In the genomic region with DNA sequence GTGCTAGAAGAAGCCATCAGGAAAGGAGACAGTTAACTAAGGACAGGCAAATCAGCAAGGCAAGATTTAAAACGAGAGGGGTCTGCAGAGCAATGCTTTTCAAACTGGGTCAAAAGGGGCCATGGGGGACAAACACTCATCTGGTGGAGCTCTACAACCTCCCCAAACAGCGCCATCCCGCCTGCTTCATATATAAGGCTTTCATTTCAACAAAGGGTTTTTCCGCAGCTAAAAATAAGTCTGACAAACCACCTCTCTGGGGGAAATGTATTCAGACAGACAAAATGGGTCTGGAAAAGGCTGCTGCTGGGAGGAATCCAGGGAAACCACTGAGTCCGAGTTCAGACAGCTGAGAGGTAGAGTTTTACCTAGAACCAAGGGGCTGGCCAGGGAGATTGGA, we compare ENCODE assay signal across 27 cellular contexts. TPM values are rescaled to one million over a fixed set of nuclear protein-coding genes. Genes with fewer than 3 reads are reported as not detected.
A peak's percentile ranks its signal among the peaks of the same experiment; 100 is the strongest.
DNase-seq lines count a peak whose midpoint lies in the region; ATAC-seq, FAIRE-seq and TF ChIP-seq lines count a peak whose summit lies in the region.
"Had no signal": no experiment of that assay in that cellular context is flagged by ENCODE, and none has a peak within 500 bp of the region (broad histone marks: within the 10 kb centered on the region; RNA-seq: fewer than 3 reads in every experiment).

No MANE protein-coding gene starts in this region.

- no peak overlapping the region for H3K4me3 ChIP-seq in ascending aorta
- H3K4me3 ChIP-seq: esophagus muscularis mucosa, gastrocnemius medialis, hepatocyte, prostate gland had no signal

- no peak for FAIRE-seq in frontal cortex (lab: Jason Lieb, UNC)

- no peaks in the 10 kb centered on the region for H3K36me3 ChIP-seq in ascending aorta
- H3K36me3 ChIP-seq: esophagus muscularis mucosa, gastrocnemius medialis, neutrophil, prostate gland had no signal

- H3K9me3 ChIP-seq in ascending aorta: no peaks in the 10 kb centered on the region
- H3K9me3 ChIP-seq: esophagus muscularis mucosa, gastrocnemius medialis, neutrophil, prostate gland had no signal

- intact Hi-C loops in ascending aorta (cut with DNase I): no loop called here

- ATAC-seq in GM18498 (IDR thresholded peaks at IDR 0.05; ENCODE audit: unreplicated experiment): no peak
- ATAC-seq: gastrocnemius medialis, left cardiac atrium, sciatic nerve had no signal

- no peak for TF ChIP-seq CTCF in ascending aorta (IDR thresholded peaks at IDR 0.05)

- peaks cover 5 to 36% of the 10 kb centered on the region in 2 donors for H3K4me1 ChIP-seq in ascending aorta
- H3K4me1 ChIP-seq: gastrocnemius medialis, prostate gland had no signal

- H3K27me3 ChIP-seq in ascending aorta: no peaks in the 10 kb centered on the region
- H3K27me3 ChIP-seq: esophagus muscularis mucosa, gastrocnemius medialis, hepatocyte had no signal

- peak overlapping the region; percentile 4 to 52 for H3K27ac ChIP-seq in ascending aorta
- H3K27ac ChIP-seq: esophagus muscularis mucosa, gastrocnemius medialis, hepatocyte, neutrophil, prostate gland had no signal

- peak; percentile 38 for DNase-seq in activated CD8-positive, alpha-beta memory T cell treated with anti-CD3 and anti-CD28 coated beads for 24 hours
- DNase-seq in activated CD8-positive, alpha-beta memory T cell treated with anti-CD3 and anti-CD28 coated beads, Interleukin-2, amount 50 U/mL, for 4 hours: no peak
- peak in 1 of 2 donors; percentile 31 for DNase-seq in ascending aorta (ENCODE audit: low spot score in 2 of 2)
- peak; percentile 55 for DNase-seq in fibroblast of peridontal ligament (ENCODE audit: extremely low read depth)
- peak; percentile 42 for DNase-seq in superior temporal gyrus (ENCODE audit: extremely low spot score)
- DNase-seq in frontal cortex (ENCODE audit: low spot score in 2 of 2): no peak
- DNase-seq in SHP77 (lab: John Stamatoyannopoulos, UW): no peak
- DNase-seq: 8988T; activated CD4-positive, alpha-beta memory T cell treated with anti-CD3 and anti-CD28 coated beads, Interleukin-2, amount 10 ng/mL, durations not matched to agents 7 days and 5 days; activated CD4-positive, CD25-positive, alpha-beta regulatory T cell treated with anti-CD3 and anti-CD28 coated beads, Interleukin-2, amount 50 U/mL, for 72 hours; activated gamma-delta T cell treated with Interleukin-2 at 50 U/mL for 16 hours; activated T-cell treated with anti-CD3 and anti-CD28 coated beads, Interleukin-2, amount 50 U/mL, for 1 hour; CD4-positive, CD25-positive, alpha-beta regulatory T cell; gastrocnemius medialis; GOT3; left cardiac atrium; NCI-H345; stimulated activated naive CD4-positive, alpha-beta T cell had no signal

RNA-seq across cellular contexts. Expression of a gene that starts 8.3 kb away (rescaled TPM):
- total RNA-seq in ascending aorta (113 TPM), frontal cortex (28.1 TPM)

RNA-seq across cellular contexts. Expression of a gene that starts 27.7 kb away (rescaled TPM):
- total RNA-seq in ascending aorta (not detected), frontal cortex (4.5 TPM)
- total RNA-seq: activated CD4-positive, alpha-beta memory T cell treated with anti-CD3 and anti-CD28 coated beads, Interleukin-2, amount 10 ng/mL, durations not matched to agents 7 days and 5 days; CD4-positive, CD25-positive, alpha-beta regulatory T cell; RPMI7951; SK-MEL-5 had no signal

RNA-seq across cellular contexts. Expression of a gene that starts 38.1 kb away (rescaled TPM):
- total RNA-seq in ascending aorta: not detected
- 1.6 TPM for total RNA-seq in frontal cortex
- total RNA-seq: gastrocnemius medialis, left cardiac atrium, M059J, RPMI7951, SK-MEL-5 had no signal

RNA-seq across cellular contexts. Expression of a gene that starts 45.1 kb away (rescaled TPM):
- total RNA-seq in ascending aorta: 49.4 TPM
- total RNA-seq in frontal cortex: 0.82 TPM

RNA-seq across cellular contexts. Expression of a gene that starts 48.0 kb away (rescaled TPM):
- total RNA-seq in ascending aorta: 4.4 TPM
- total RNA-seq in frontal cortex: 95.8 TPM

Comparison
In these comparisons a context has a peak if more than half of its experiments do, and no peak if none do; other contexts are left out.
1. DNase-seq: peak in activated CD8-positive, alpha-beta memory T cell treated with anti-CD3 and anti-CD28 coated beads for 24 hours (single experiment), fibroblast of peridontal ligament (single experiment) and superior temporal gyrus (single experiment); none in activated CD8-positive, alpha-beta memory T cell treated with anti-CD3 and anti-CD28 coated beads, Interleukin-2, amount 50 U/mL, for 4 hours (single experiment), frontal cortex (0 of 2) and SHP77 (0 of 2).